In the genomic region with DNA sequence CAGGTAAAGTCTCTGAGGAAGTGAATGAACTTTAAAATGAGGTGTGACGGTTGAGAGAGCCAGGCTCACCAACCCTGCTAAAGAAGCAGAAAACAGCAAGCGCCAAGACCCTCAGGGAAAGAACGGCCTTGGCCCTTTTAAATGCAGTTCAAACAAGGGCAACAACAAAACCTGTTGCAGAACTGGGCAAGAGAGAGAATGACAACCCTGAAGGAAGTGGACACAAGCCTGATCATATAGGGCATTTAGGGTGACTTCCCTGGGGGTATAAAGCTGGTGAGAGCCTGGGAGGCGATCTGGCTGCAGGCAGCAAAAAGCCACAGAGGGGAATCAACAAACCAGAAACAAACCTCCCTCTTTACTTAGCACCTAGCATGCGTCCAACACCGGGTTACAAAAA, we compare ENCODE assay signal across 1 cellular context.
TF ChIP-seq lines count a peak whose summit lies in the region.

No MANE protein-coding gene starts in this region.

TF ChIP-seq in GM12878, 131 proteins besides CTCF, POLR2A, EP300 and RAD21 (continued from another document):
- TF ChIP-seq, protein P1, sequence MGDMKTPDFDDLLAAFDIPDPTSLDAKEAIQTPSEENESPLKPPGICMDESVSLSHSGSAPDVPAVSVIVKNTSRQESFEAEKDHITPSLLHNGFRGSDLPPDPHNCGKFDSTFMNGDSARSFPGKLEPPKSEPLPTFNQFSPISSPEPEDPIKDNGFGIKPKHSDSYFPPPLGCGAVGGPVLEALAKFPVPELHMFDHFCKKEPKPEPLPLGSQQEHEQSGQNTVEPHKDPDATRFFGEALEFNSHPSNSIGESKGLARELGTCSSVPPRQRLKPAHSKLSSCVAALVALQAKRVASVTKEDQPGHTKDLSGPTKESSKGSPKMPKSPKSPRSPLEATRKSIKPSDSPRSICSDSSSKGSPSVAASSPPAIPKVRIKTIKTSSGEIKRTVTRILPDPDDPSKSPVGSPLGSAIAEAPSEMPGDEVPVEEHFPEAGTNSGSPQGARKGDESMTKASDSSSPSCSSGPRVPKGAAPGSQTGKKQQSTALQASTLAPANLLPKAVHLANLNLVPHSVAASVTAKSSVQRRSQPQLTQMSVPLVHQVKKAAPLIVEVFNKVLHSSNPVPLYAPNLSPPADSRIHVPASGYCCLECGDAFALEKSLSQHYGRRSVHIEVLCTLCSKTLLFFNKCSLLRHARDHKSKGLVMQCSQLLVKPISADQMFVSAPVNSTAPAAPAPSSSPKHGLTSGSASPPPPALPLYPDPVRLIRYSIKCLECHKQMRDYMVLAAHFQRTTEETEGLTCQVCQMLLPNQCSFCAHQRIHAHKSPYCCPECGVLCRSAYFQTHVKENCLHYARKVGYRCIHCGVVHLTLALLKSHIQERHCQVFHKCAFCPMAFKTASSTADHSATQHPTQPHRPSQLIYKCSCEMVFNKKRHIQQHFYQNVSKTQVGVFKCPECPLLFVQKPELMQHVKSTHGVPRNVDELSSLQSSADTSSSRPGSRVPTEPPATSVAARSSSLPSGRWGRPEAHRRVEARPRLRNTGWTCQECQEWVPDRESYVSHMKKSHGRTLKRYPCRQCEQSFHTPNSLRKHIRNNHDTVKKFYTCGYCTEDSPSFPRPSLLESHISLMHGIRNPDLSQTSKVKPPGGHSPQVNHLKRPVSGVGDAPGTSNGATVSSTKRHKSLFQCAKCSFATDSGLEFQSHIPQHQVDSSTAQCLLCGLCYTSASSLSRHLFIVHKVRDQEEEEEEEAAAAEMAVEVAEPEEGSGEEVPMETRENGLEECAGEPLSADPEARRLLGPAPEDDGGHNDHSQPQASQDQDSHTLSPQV (IDR thresholded peaks at IDR 0.05), result no peak
- TF ChIP-seq NR2C2 (IDR thresholded peaks at IDR 0.05; ENCODE audit: borderline replicate concordance, control insufficient read depth, insufficient read length, low read depth) (no peak), BRCA1 (IDR thresholded peaks at IDR 0.05; ENCODE audit: low read depth, low read length) (no peak), BCL11A (IDR thresholded peaks at IDR 0.05; ENCODE audit: low read depth, low read length) (no peak), ZNF622 (IDR thresholded peaks at IDR 0.05) (no peak), NR2F1 (conservative IDR thresholded peaks at IDR 0.05) (no peak)
- TF ChIP-seq, protein P2, sequence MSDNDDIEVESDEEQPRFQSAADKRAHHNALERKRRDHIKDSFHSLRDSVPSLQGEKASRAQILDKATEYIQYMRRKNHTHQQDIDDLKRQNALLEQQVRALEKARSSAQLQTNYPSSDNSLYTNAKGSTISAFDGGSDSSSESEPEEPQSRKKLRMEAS (IDR thresholded peaks at IDR 0.05; ENCODE audit: low read depth, low read length), result no peak
